In genomic region chr13:29315847-29316246, GRCh38 we compare ENCODE assay signal across 24 cellular contexts.
"Had no signal": no experiment of that assay in that cellular context is flagged by ENCODE, and none has a peak within 500 bp of the region (broad histone marks: within the 10 kb centered on the region; RNA-seq: fewer than 3 reads in every experiment).

No MANE protein-coding gene starts in this region.

- H3K36me3 Mint-ChIP-seq: naive thymus-derived CD4-positive, alpha-beta T cell; neural progenitor cell; type B pancreatic cell had no signal

- H3K4me1 Mint-ChIP-seq: naive thymus-derived CD4-positive, alpha-beta T cell; nephron had no signal

- H2AFZ ChIP-seq: hepatocyte, neural progenitor cell, parathyroid adenoma had no signal

- H3K4me3 ChIP-seq: coronary artery, esophagus muscularis mucosa, gastroesophageal sphincter, heart left ventricle, hepatocyte, left lung, neural progenitor cell, right lobe of liver, stomach, tibial artery had no signal

- H3K27me3 Mint-ChIP-seq: type B pancreatic cell had no signal

- H3K27me3 ChIP-seq: esophagus muscularis mucosa, foreskin keratinocyte, gastroesophageal sphincter, heart left ventricle, hepatocyte, left lung, neural progenitor cell, right lobe of liver, stomach, tibial artery had no signal

- H3K79me2 ChIP-seq: hepatocyte, parathyroid adenoma had no signal

- H3K4me3 Mint-ChIP-seq: naive thymus-derived CD4-positive, alpha-beta T cell; nephron; neural progenitor cell; type B pancreatic cell had no signal

- H3K36me3 ChIP-seq: esophagus muscularis mucosa, gastroesophageal sphincter, heart left ventricle, left lung, neural progenitor cell, right lobe of liver, stomach, tibial artery had no signal

- H3K27ac Mint-ChIP-seq: naive thymus-derived CD4-positive, alpha-beta T cell; nephron; neural progenitor cell; progenitor cell of endocrine pancreas; type B pancreatic cell had no signal

- H3K4me2 ChIP-seq: hepatocyte, neural progenitor cell had no signal

- H3K9me3 ChIP-seq: esophagus muscularis mucosa, gastroesophageal sphincter, heart left ventricle, left lung, right lobe of liver, stomach, tibial artery had no signal

- DNase-seq: dermis blood vessel endothelial cell; effector memory CD4-positive, alpha-beta T cell; foreskin keratinocyte; heart left ventricle; left cardiac atrium; left lung; mesendoderm; midbrain; naive thymus-derived CD4-positive, alpha-beta T cell; right lobe of liver; small intestine; stimulated activated CD4-positive, alpha-beta T cell treated with anti-CD3 and anti-CD28 coated beads, Interleukin-15, amount 100 ng/mL, for 24 hours; stimulated activated CD4-positive, alpha-beta T cell treated with anti-CD3 and anti-CD28 coated beads, Interleukin-2, amount 100 ng/mL, for 48 hours; stomach; tibial artery had no signal

- H3K9ac ChIP-seq: neural progenitor cell, parathyroid adenoma had no signal

- H3K4me1 ChIP-seq: esophagus muscularis mucosa, foreskin keratinocyte, gastroesophageal sphincter, heart left ventricle, left lung, neural progenitor cell, parathyroid adenoma, right lobe of liver, stomach, tibial artery had no signal

- ATAC-seq: foreskin keratinocyte; gastroesophageal sphincter; heart left ventricle; left cardiac atrium; left lung; naive thymus-derived CD4-positive, alpha-beta T cell; right lobe of liver had no signal

- H3K27ac ChIP-seq: coronary artery, esophagus muscularis mucosa, foreskin keratinocyte, gastroesophageal sphincter, heart left ventricle, hepatocyte, left lung, neural progenitor cell, parathyroid adenoma, right lobe of liver, stomach, tibial artery had no signal

- H3K9me3 Mint-ChIP-seq: nephron, neural progenitor cell, type B pancreatic cell had no signal
